ENCODE assay signal across 22 cellular contexts in the genomic region with DNA sequence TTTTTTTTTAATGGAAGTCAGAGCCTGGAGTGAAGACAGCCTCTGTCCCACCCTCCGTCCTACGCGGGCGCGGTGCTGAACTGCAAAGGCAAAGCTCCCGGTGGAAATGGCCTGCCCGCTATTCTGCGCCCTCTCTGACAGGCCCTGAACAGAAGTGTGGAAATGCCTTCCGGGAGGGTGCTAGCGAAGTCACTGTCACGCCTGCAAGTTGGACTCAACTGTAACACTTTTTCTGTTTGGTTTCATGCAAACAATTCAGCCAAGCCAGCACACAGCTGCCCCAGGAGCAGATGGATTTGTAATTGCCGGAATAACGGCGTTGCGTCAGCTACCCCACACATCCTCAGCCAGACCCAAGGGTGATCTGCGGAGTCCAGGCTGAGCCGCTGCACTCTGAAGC.
A peak's percentile ranks its signal among the peaks of the same experiment; 100 is the strongest.
DNase-seq lines count a peak whose midpoint lies in the region; ATAC-seq, FAIRE-seq and TF ChIP-seq lines count a peak whose summit lies in the region.
"Had no signal": no experiment of that assay in that cellular context is flagged by ENCODE, and none has a peak within 500 bp of the region (broad histone marks: within the 10 kb centered on the region; RNA-seq: fewer than 3 reads in every experiment).

No MANE protein-coding gene starts in this region.

- no peak overlapping the region for H2BK5ac ChIP-seq in mesenchymal stem cell (ENCODE audit: low read depth, low read length, poor library complexity, severe bottlenecking)

- no peak for TF ChIP-seq POLR2A in spleen (IDR thresholded peaks at IDR 0.05)
- TF ChIP-seq POLR2A in esophagus muscularis mucosa (IDR thresholded peaks at IDR 0.05; ENCODE audit: low read depth), result no peak

- no peaks in the 10 kb centered on the region for H3K79me2 ChIP-seq in astrocyte (ENCODE audit: insufficient read depth, low read length)

- H3K27me3 ChIP-seq in astrocyte (ENCODE audit: insufficient read depth, low read length) (no peaks in the 10 kb centered on the region), spleen (replicated peaks in 1 of 7) (peaks cover 0 to 5% (median 0%) of the 10 kb centered on the region in 7 donors), esophagus muscularis mucosa (no peaks in the 10 kb centered on the region), mesenchymal stem cell (ENCODE audit: control insufficient read depth in 1 of 2, insufficient read depth in 1 of 2, low read length in 2 of 2) (peaks cover 0 to 14% of the 10 kb centered on the region in 2 experiments)
- H3K27me3 ChIP-seq: BLaER1, breast epithelium, foreskin keratinocyte had no signal

- H4K91ac ChIP-seq in mesenchymal stem cell (ENCODE audit: low read length), result no peak overlapping the region

- H3K27ac Mint-ChIP-seq in astrocyte (ENCODE audit: unreplicated experiment), result peak overlapping the region; percentile 53
- H3K27ac Mint-ChIP-seq: naive thymus-derived CD4-positive, alpha-beta T cell had no signal

- no peaks in the 10 kb centered on the region for H4K20me1 ChIP-seq in astrocyte (ENCODE audit: insufficient read depth, low read length)
- H4K20me1 ChIP-seq: BLaER1 had no signal

- no peak overlapping the region for H3K4ac ChIP-seq in mesenchymal stem cell (ENCODE audit: low read depth in 1 of 2, low read length in 2 of 2)

- H2AK5ac ChIP-seq in mesenchymal stem cell (ENCODE audit: low read length, severe bottlenecking), result no peak overlapping the region

- no peaks in the 10 kb centered on the region for H3K79me1 ChIP-seq in mesenchymal stem cell (replicated peaks; ENCODE audit: low read length, poor library complexity, severe bottlenecking)

- H3K23ac ChIP-seq in mesenchymal stem cell (ENCODE audit: low read length in 2 of 2), result no peak overlapping the region

- WGBS in spleen, 5 donors, result 90 to 97% (median 92%) methylated on average over 17 of the region's 17 CpGs
- whole genome bisulfite sequencing in esophagus muscularis mucosa, result 89% methylated on average over 15 of the region's 17 CpGs
- 95% methylated on average over 17 of the region's 17 CpGs for WGBS in mesenchymal stem cell

- no peak overlapping the region for H2BK12ac ChIP-seq in mesenchymal stem cell (ENCODE audit: low read length in 2 of 2)

- no peak overlapping the region for H2BK15ac ChIP-seq in mesenchymal stem cell (ENCODE audit: low read depth, poor library complexity, severe bottlenecking)

- TF ChIP-seq EP300 in esophagus muscularis mucosa (IDR thresholded peaks at IDR 0.05), result no peak

- H3K18ac ChIP-seq in mesenchymal stem cell (ENCODE audit: low read depth in 1 of 2, low read length in 2 of 2), result no peak overlapping the region

- H3K4me3 ChIP-seq in astrocyte (ENCODE audit: insufficient read depth, low read depth, low read length) (no peak overlapping the region), mucosa of descending colon (no peak overlapping the region), spleen (no peak overlapping the region), esophagus muscularis mucosa (no peak overlapping the region), mesenchymal stem cell (ENCODE audit: insufficient read depth in 1 of 2, low read depth in 1 of 2, low read length in 2 of 2) (no peak overlapping the region)
- H3K4me3 ChIP-seq: BLaER1, breast epithelium had no signal

- no peak for FAIRE-seq in astrocyte (lab: Jason Lieb, UNC)
- FAIRE-seq: endothelial cell of umbilical vein, kidney had no signal

- H3K4me1 Mint-ChIP-seq in astrocyte (ENCODE audit: low read depth, unreplicated experiment), result peaks cover 14% of the 10 kb centered on the region

- DNase-seq in activated CD8-positive, alpha-beta memory T cell treated with anti-CD3 and anti-CD28 coated beads for 24 hours, result peak; percentile 33
- DNase-seq in activated CD8-positive, alpha-beta memory T cell treated with anti-CD3 and anti-CD28 coated beads, Interleukin-2, amount 50 U/mL, for 4 hours, result no peak
- no peak for DNase-seq in astrocyte (ENCODE audit: low read depth)
- DNase-seq in mucosa of descending colon, result peak in 1 of 3 donors; percentile 25
- DNase-seq in spleen, result peak; percentile 59
- no peak for DNase-seq in esophagus muscularis mucosa (ENCODE audit: extremely low spot score)
- no peak for DNase-seq in mesenchymal stem cell
- DNase-seq: activated CD4-positive, alpha-beta T cell treated with anti-CD3 and anti-CD28 coated beads for 1 hour; foreskin keratinocyte; H9; Kasumi-1; kidney; NCI-H1105; NCI-H2029 treated with DMSO at 0.1 percent for 48 hours; NCI-H524; stimulated activated CD4-positive, alpha-beta T cell treated with anti-CD3 and anti-CD28 coated beads, Interleukin-4, amount 100 ng/mL, for 4 hours had no signal

- H3K9ac ChIP-seq in astrocyte (ENCODE audit: low read length) (no peak overlapping the region), mesenchymal stem cell (ENCODE audit: low read length) (no peak overlapping the region)
- H3K9ac ChIP-seq: BLaER1 had no signal

- no peaks in the 10 kb centered on the region for H3K36me3 Mint-ChIP-seq in astrocyte (ENCODE audit: low read depth, unreplicated experiment)
- H3K36me3 Mint-ChIP-seq: naive thymus-derived CD4-positive, alpha-beta T cell had no signal

- no peak overlapping the region for H2BK120ac ChIP-seq in mesenchymal stem cell (ENCODE audit: low read depth, low read length)

- no peaks in the 10 kb centered on the region for H3K36me3 ChIP-seq in astrocyte (ENCODE audit: insufficient read depth, low read length)
- H3K36me3 ChIP-seq in mucosa of descending colon (ENCODE audit: low read depth), result no peaks in the 10 kb centered on the region
- no peaks in the 10 kb centered on the region for H3K36me3 ChIP-seq in spleen
- no peaks in the 10 kb centered on the region for H3K36me3 ChIP-seq in esophagus muscularis mucosa
- no peaks in the 10 kb centered on the region for H3K36me3 ChIP-seq in mesenchymal stem cell (ENCODE audit: control insufficient read depth in 1 of 2, insufficient read depth in 2 of 2, low read depth in 1 of 2, low read length in 2 of 2)
- H3K36me3 ChIP-seq: BLaER1, breast epithelium had no signal

- H4K8ac ChIP-seq in mesenchymal stem cell (ENCODE audit: low read length), result no peak overlapping the region

- H2AFZ ChIP-seq in astrocyte (ENCODE audit: low read depth, low read length) (no peak overlapping the region), mesenchymal stem cell (ENCODE audit: low read depth, low read length) (no peak overlapping the region)

- no peaks in the 10 kb centered on the region for H3K9me3 ChIP-seq in astrocyte (ENCODE audit: insufficient read depth, low read depth, low read length)
- no peaks in the 10 kb centered on the region for H3K9me3 ChIP-seq in mucosa of descending colon
- no peaks in the 10 kb centered on the region for H3K9me3 ChIP-seq in spleen
- H3K9me3 ChIP-seq in esophagus muscularis mucosa, result no peaks in the 10 kb centered on the region
- no peaks in the 10 kb centered on the region for H3K9me3 ChIP-seq in mesenchymal stem cell (ENCODE audit: control insufficient read depth, low read length)
- H3K9me3 ChIP-seq: BLaER1, breast epithelium, Caco-2 had no signal

- H3K9me3 Mint-ChIP-seq in astrocyte (ENCODE audit: unreplicated experiment), result peaks cover 8% of the 10 kb centered on the region
- H3K9me3 Mint-ChIP-seq: naive thymus-derived CD4-positive, alpha-beta T cell had no signal

- peaks cover 39% of the 10 kb centered on the region for H3K27me3 Mint-ChIP-seq in astrocyte (ENCODE audit: low read depth, unreplicated experiment)

- no peak for TF ChIP-seq CTCF in astrocyte (IDR thresholded peaks at IDR 0.05; ENCODE audit: insufficient read depth, low read depth, low read length)
- no peak for TF ChIP-seq CTCF in mucosa of descending colon (IDR thresholded peaks at IDR 0.05)
- no peak for TF ChIP-seq CTCF in spleen (IDR thresholded peaks at IDR 0.05 in 8 of 11, conservative IDR thresholded peaks at IDR 0.05 in 3 of 11)
- no peak for TF ChIP-seq CTCF in esophagus muscularis mucosa (IDR thresholded peaks at IDR 0.05)

- H3K27ac ChIP-seq in astrocyte (ENCODE audit: low read depth, low read length) (no peak overlapping the region), spleen (no peak overlapping the region), esophagus muscularis mucosa (replicated peaks in 1 of 4) (no peak overlapping the region), mesenchymal stem cell (ENCODE audit: low read length, poor library complexity, severe bottlenecking) (no peak overlapping the region)
- H3K27ac ChIP-seq: BLaER1, breast epithelium, foreskin keratinocyte had no signal

- no peak overlapping the region for H3K4me2 ChIP-seq in astrocyte (ENCODE audit: low read length)
- no peak overlapping the region for H3K4me2 ChIP-seq in mesenchymal stem cell (ENCODE audit: low read length, poor library complexity, severe bottlenecking)
- H3K4me2 ChIP-seq: BLaER1 had no signal

- H3K4me1 ChIP-seq in astrocyte (ENCODE audit: insufficient read depth, low read length), result peaks cover 5% of the 10 kb centered on the region
- H3K4me1 ChIP-seq in mucosa of descending colon (ENCODE audit: low read depth), result no peaks in the 10 kb centered on the region
- H3K4me1 ChIP-seq in spleen, result peaks cover 0 to 3% (median 0%) of the 10 kb centered on the region in 6 donors
- peaks cover 0 to 5% (median 0%) of the 10 kb centered on the region in 4 donors for H3K4me1 ChIP-seq in esophagus muscularis mucosa
- peaks cover 5% of the 10 kb centered on the region for H3K4me1 ChIP-seq in mesenchymal stem cell (ENCODE audit: control insufficient read depth, insufficient read depth, low read depth, low read length)
- H3K4me1 ChIP-seq: breast epithelium, Caco-2, foreskin keratinocyte had no signal

- H3K4me3 Mint-ChIP-seq in astrocyte (ENCODE audit: unreplicated experiment), result no peak overlapping the region
- H3K4me3 Mint-ChIP-seq: H9; naive thymus-derived CD4-positive, alpha-beta T cell had no signal

- no peak overlapping the region for H3K14ac ChIP-seq in mesenchymal stem cell (ENCODE audit: low read length in 2 of 2)

- peak; percentile 25 for ATAC-seq in mucosa of descending colon
- ATAC-seq in HG03095 (IDR thresholded peaks at IDR 0.05; ENCODE audit: unreplicated experiment), result no peak
- ATAC-seq: foreskin keratinocyte; naive thymus-derived CD4-positive, alpha-beta T cell had no signal

- intact Hi-C loops in mucosa of descending colon (cut with DNase I, micrococcal nuclease) (no loop called here), spleen (cut with DNase I; ENCODE audit: low total_unique reads) (no loop called here), esophagus muscularis mucosa (cut with DNase I) (no loop called here)

Comparison
In these comparisons a context has a peak if more than half of its experiments do, and no peak if none do; other contexts are left out.
1. DNase-seq: peak in activated CD8-positive, alpha-beta memory T cell treated with anti-CD3 and anti-CD28 coated beads for 24 hours (single experiment) and spleen (single experiment); none in activated CD8-positive, alpha-beta memory T cell treated with anti-CD3 and anti-CD28 coated beads, Interleukin-2, amount 50 U/mL, for 4 hours (single experiment), astrocyte (single experiment), esophagus muscularis mucosa (single experiment) and mesenchymal stem cell (single experiment).